Comparison of ENCODE assay signal across 9 cellular contexts in genomic region chr10:94010116-94010515, GRCh38. TPM values are rescaled to one million over a fixed set of nuclear protein-coding genes. Genes with fewer than 3 reads are reported as not detected.
"Had no signal": no experiment of that assay in that cellular context is flagged by ENCODE, and none has a peak within 500 bp of the region (broad histone marks: within the 10 kb centered on the region; RNA-seq: fewer than 3 reads in every experiment).

No MANE protein-coding gene starts in this region.

- DNase-seq: H9, HCEC 1CT, HFFc6, KG1 had no signal

- H3K9me3 Mint-ChIP-seq: H9 had no signal

- H3K4me3 Mint-ChIP-seq: GM23338, H9, HFFc6, IgD-negative memory B cell had no signal

- H3K4me1 Mint-ChIP-seq: IgD-negative memory B cell had no signal

- H2AFZ ChIP-seq: GM23338 had no signal

- H3K27ac ChIP-seq: HL-60 had no signal

- H3K4me3 ChIP-seq: GM23338, K562 had no signal

- ATAC-seq: GM23338, HepG2, K562 had no signal

- H3K27ac Mint-ChIP-seq: GM23338, H9, HFFc6, IgD-negative memory B cell had no signal

- H3K4me2 ChIP-seq: GM23338 had no signal

RNA-seq across cellular contexts. Expression of gene PLCE1, which starts 16.4 kb away (rescaled TPM):
- polyA plus RNA-seq: HepG2 had no signal
